Comparison of ENCODE assay signal across 8 cellular contexts in genomic region chrX:129655547-129656248, GRCh38.
DNase-seq lines count a peak whose midpoint lies in the region; ATAC-seq and TF ChIP-seq lines count a peak whose summit lies in the region.

No MANE protein-coding gene starts in this region.

- no peak overlapping the region for H3K9ac ChIP-seq in iPS-15b (ENCODE audit: low read depth, low read length)

- DNase-seq in GM12864 (ENCODE audit: low read depth) (no peak), HUDEP-2 (lab: John Stamatoyannopoulos, UW; ENCODE audit: unreplicated experiment in 76 of 76) (no peak)
- no peak for DNase-seq in effector memory CD4-positive, alpha-beta T cell

- peaks cover 3% of the 10 kb centered on the region for H3K9me3 ChIP-seq in iPS-15b (ENCODE audit: control insufficient read depth, insufficient read depth, low read length)
- H3K9me3 ChIP-seq in effector memory CD4-positive, alpha-beta T cell (ENCODE audit: control insufficient read depth, low read length): no peaks in the 10 kb centered on the region

- no peak overlapping the region for H3K4me3 ChIP-seq in GM12864 (ENCODE audit: low read depth, low read length)
- H3K4me3 ChIP-seq in iPS-15b (ENCODE audit: low read depth, low read length): peak overlapping the region; percentile 63
- no peak overlapping the region for H3K4me3 ChIP-seq in effector memory CD4-positive, alpha-beta T cell (ENCODE audit: insufficient read depth, low read depth, low read length, poor library complexity, severe bottlenecking)

- ATAC-seq in SK-N-SH treated with all-trans-retinoic acid at 6 μM for 48 hours (peak; percentile 12; the same call in 1 of the 3 replicates), GM18517 (IDR thresholded peaks at IDR 0.05; ENCODE audit: unreplicated experiment) (no peak), GM21367 (IDR thresholded peaks at IDR 0.05; ENCODE audit: unreplicated experiment) (no peak)

- H3K27me3 ChIP-seq in iPS-15b (ENCODE audit: control insufficient read depth, insufficient read depth, low read length): peaks cover 64% of the 10 kb centered on the region
- H3K27me3 ChIP-seq in effector memory CD4-positive, alpha-beta T cell (replicated peaks; ENCODE audit: control insufficient read depth, insufficient read depth, low read length, poor library complexity, severe bottlenecking): peaks cover 3% of the 10 kb centered on the region

- H3K4me1 ChIP-seq in iPS-15b (ENCODE audit: control insufficient read depth, insufficient read depth, low read length): peaks cover 4% of the 10 kb centered on the region
- H3K4me1 ChIP-seq in effector memory CD4-positive, alpha-beta T cell (ENCODE audit: control insufficient read depth, insufficient read depth, low read length, poor library complexity, severe bottlenecking): peaks cover 5% of the 10 kb centered on the region

- peak overlapping the region; percentile 89; the same call in 1 of the 2 replicates for H3K27ac ChIP-seq in C4-2B
- no peak overlapping the region for H3K27ac ChIP-seq in effector memory CD4-positive, alpha-beta T cell (ENCODE audit: insufficient read depth, low read length, poor library complexity, severe bottlenecking)

- H3K36me3 ChIP-seq in iPS-15b (ENCODE audit: control insufficient read depth, insufficient read depth, low read length): no peaks in the 10 kb centered on the region
- no peaks in the 10 kb centered on the region for H3K36me3 ChIP-seq in effector memory CD4-positive, alpha-beta T cell (ENCODE audit: control insufficient read depth, insufficient read depth, low read length)

- no peak for TF ChIP-seq CTCF in C4-2B (conservative IDR thresholded peaks at IDR 0.05)
- TF ChIP-seq CTCF in GM12864 (IDR thresholded peaks at IDR 0.05; ENCODE audit: low read depth, low read length, missing control alignments): peak; percentile 20

TF ChIP-seq in SK-N-SH treated with all-trans-retinoic acid at 6 μM for 48 hours, 23 proteins besides CTCF, POLR2A, EP300 and RAD21:
- TF ChIP-seq ZNF565 (CRISPR knock-in tag; conservative IDR thresholded peaks at IDR 0.05; ENCODE audit: low read depth): no peak
- no peak for TF ChIP-seq POU6F1 (CRISPR knock-in tag; IDR thresholded peaks at IDR 0.05; ENCODE audit: borderline replicate concordance, low read depth)
- TF ChIP-seq TCF4 (CRISPR knock-in tag; IDR thresholded peaks at IDR 0.05; ENCODE audit: borderline replicate concordance): no peak
- TF ChIP-seq CSDC2 (CRISPR knock-in tag; IDR thresholded peaks at IDR 0.05): no peak
- TF ChIP-seq BACH2 (CRISPR knock-in tag; IDR thresholded peaks at IDR 0.05; ENCODE audit: borderline replicate concordance): no peak
- TF ChIP-seq ZC3H10 (CRISPR knock-in tag; IDR thresholded peaks at IDR 0.05): no peak
- no peak for TF ChIP-seq CSRNP3 (CRISPR knock-in tag; IDR thresholded peaks at IDR 0.05)
- TF ChIP-seq TSHZ2 (CRISPR knock-in tag; IDR thresholded peaks at IDR 0.05): no peak
- TF ChIP-seq ESRRG (CRISPR knock-in tag; IDR thresholded peaks at IDR 0.05): no peak
- TF ChIP-seq OSR1 (CRISPR knock-in tag; IDR thresholded peaks at IDR 0.05): no peak
- no peak for TF ChIP-seq PATZ1 (CRISPR knock-in tag; IDR thresholded peaks at IDR 0.05; ENCODE audit: borderline replicate concordance)
- TF ChIP-seq PPARA (CRISPR knock-in tag; IDR thresholded peaks at IDR 0.05; ENCODE audit: borderline replicate concordance): no peak
- no peak for TF ChIP-seq GLIS3 (CRISPR knock-in tag; IDR thresholded peaks at IDR 0.05)
- no peak for TF ChIP-seq CREB5 (CRISPR knock-in tag; IDR thresholded peaks at IDR 0.05; ENCODE audit: low read depth)
- no peak for TF ChIP-seq ZFP3 (CRISPR knock-in tag; IDR thresholded peaks at IDR 0.05)
